ENCODE assay signal across 8 cellular contexts in the genomic region with DNA sequence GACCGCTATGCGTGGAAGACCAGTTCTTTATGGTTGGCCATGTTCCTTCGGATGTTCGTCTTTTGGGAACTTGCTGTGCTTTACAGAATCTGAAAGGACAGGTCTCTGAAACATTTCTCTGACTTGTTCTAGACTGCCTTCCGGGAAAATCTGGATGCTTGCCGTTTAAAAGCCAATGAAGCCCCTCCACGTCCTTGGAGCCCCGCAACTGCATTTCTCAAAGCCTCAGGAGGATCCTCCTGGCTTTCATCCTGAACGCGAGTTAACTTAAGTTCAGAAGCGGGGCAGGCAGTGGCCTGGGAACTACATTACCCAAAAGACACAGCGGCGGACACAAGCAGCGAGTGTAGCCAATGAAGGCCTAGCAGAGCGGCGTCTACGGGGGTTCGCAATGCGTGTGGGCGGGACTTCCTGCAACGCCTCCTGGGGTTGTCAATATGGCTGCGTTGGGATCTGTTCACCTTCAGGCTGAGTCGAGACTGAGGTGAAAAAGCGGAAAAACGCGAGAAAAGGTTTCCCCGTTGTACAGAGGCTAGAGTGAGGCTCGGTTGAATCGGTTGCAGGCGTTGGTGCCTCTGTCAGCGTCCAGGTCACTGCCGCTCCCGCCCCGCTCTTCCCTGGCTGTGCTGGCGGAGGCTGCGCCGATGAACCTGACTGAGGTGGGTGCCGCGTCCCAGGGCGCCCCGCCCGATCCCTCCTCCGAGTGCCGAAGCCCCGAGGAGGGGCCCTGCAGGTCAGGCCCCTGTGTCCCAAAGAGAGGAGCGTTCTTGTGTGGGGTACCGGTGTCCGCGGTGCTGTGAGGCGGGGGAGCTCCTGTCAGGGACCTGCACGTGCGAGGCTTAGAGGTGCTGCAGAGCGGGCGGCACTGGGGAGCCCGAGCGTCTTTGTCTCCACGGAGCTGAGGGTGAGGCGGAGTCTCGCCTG. TPM values are rescaled to one million over a fixed set of nuclear protein-coding genes. Genes with fewer than 3 reads are reported as not detected.
A peak's percentile ranks its signal among the peaks of the same experiment; 100 is the strongest.
DNase-seq lines count a peak whose midpoint lies in the region; ATAC-seq and TF ChIP-seq lines count a peak whose summit lies in the region.

Gene ZNF17 (plus strand): TSS at position 414 of the 924 bp plus-strand sequence. CDS start 2,455 bp downstream, outside the sequence.

- H3K4me1 Mint-ChIP-seq in CD4-positive, alpha-beta T cell (ENCODE audit: low read depth), result peaks cover 39% of the 10 kb centered on the region

- no peaks in the 10 kb centered on the region for H3K27me3 Mint-ChIP-seq in CD4-positive, alpha-beta T cell

- H3K4me1 ChIP-seq in duodenal mucosa (ENCODE audit: control insufficient read depth in 1 of 2, insufficient read depth in 2 of 2, low read length in 2 of 2), result peaks cover 8 to 14% of the 10 kb centered on the region in 2 donors

- peak; percentile 99 for ATAC-seq in CD4-positive, alpha-beta T cell (ENCODE audit: poor library complexity)
- ATAC-seq in GM19452 (IDR thresholded peaks at IDR 0.05; ENCODE audit: unreplicated experiment), result peak; percentile 98

- peak within 1 kb of the TSS; percentile 68 for H3K27ac ChIP-seq in CD4-positive, alpha-beta T cell (ENCODE audit: low read depth, low read length)
- peak within 1 kb of the TSS; percentile 13 for H3K27ac ChIP-seq in duodenal mucosa (ENCODE audit: low read depth, low read length)

- H3K36me3 Mint-ChIP-seq in CD4-positive, alpha-beta T cell (ENCODE audit: low read depth), result peaks cover 54% of the 10 kb centered on the region

- H3K9me3 ChIP-seq in CD4-positive, alpha-beta T cell (ENCODE audit: control insufficient read depth, low read length), result no peaks in the 10 kb centered on the region
- peaks cover 6 to 15% of the 10 kb centered on the region in 2 donors for H3K9me3 ChIP-seq in duodenal mucosa (ENCODE audit: control insufficient read depth in 1 of 2, low read length in 2 of 2)

- peaks cover 10% of the 10 kb centered on the region for H3K9me3 Mint-ChIP-seq in CD4-positive, alpha-beta T cell

- H3K27me3 ChIP-seq in CD4-positive, alpha-beta T cell (ENCODE audit: control insufficient read depth, insufficient read depth, low read length), result no peaks in the 10 kb centered on the region
- H3K27me3 ChIP-seq in duodenal mucosa (ENCODE audit: control insufficient read depth in 1 of 2, insufficient read depth in 2 of 2, low read length in 2 of 2), result no peaks in the 10 kb centered on the region

- H3K27ac Mint-ChIP-seq in CD4-positive, alpha-beta T cell, result peak within 1 kb of the TSS; percentile 91

- 3% methylated on average over 41 to 58 of the region's 59 CpGs for WGBS in lower leg skin, 2 donors

- H3K9ac ChIP-seq in duodenal mucosa (ENCODE audit: low read depth in 1 of 2, low read length in 2 of 2), result peak within 1 kb of the TSS; percentile 65 to 79

- H3K4me3 ChIP-seq in duodenal mucosa (ENCODE audit: low read depth in 1 of 2, low read length in 2 of 2) (peak within 1 kb of the TSS; percentile 90 to 95), lower leg skin (ENCODE audit: low read depth, poor library complexity, severe bottlenecking) (peak within 1 kb of the TSS; percentile 96)

- H3K4me3 Mint-ChIP-seq in CD4-positive, alpha-beta T cell, result peak within 1 kb of the TSS; percentile 97

- H3K36me3 ChIP-seq in duodenal mucosa (ENCODE audit: control insufficient read depth in 1 of 2, insufficient read depth in 2 of 2, low read length in 2 of 2), result peaks cover 19 to 22% of the 10 kb centered on the region in 2 donors

- POLR2A ChIA-PET in CD4-positive, alpha-beta T cell (lab: Charles Lee), result interaction anchor here (1.7 kb wide), 1 partner anchor 298 kb away, joined by 5 read pairs; the partner anchor contains the start of gene ZNF154

- no peak for TF ChIP-seq CTCF in CD4-positive, alpha-beta T cell (IDR thresholded peaks at IDR 0.05)
- TF ChIP-seq CTCF in lower leg skin (IDR thresholded peaks at IDR 0.05), result no peak

- CTCF ChIA-PET in CD4-positive, alpha-beta T cell (lab: Charles Lee), result no interaction called here

- intact Hi-C loops in CD4-positive, alpha-beta T cell (cut with DNase I, micrococcal nuclease), result loop anchor here (1.0 to 5.0 kb wide), 10 partner anchors 21 to 406 kb away; partner anchors contain the start of genes ZNF419 (in 1 of the 2), ZNF548 (in 1 of the 2), ZNF549 (in 1 of the 2) and ZNF550 (in 1 of the 2)
- intact Hi-C loops in lower leg skin (cut with DNase I; ENCODE audit: low total_unique reads), result no loop called here

- TF ChIP-seq POLR2A in lower leg skin (IDR thresholded peaks at IDR 0.05), result no peak

- peak; percentile 81 to 93 (median 88) for DNase-seq in CD4-positive, alpha-beta T cell
- DNase-seq in HK-2 (ENCODE audit: unreplicated experiment) (peak; percentile 93), NCI-H82 treated with DMSO at 0.1 percent for 48 hours (lab: John Stamatoyannopoulos, UW; ENCODE audit: unreplicated experiment) (peak; percentile 90), lower leg skin (ENCODE audit: low spot score in 2 of 2) (peak; percentile 94 to 98)
- DNase-seq in activated CD4-positive, alpha-beta T cell treated with anti-CD3 and anti-CD28 coated beads, Interleukin-2, amount 50 U/mL, for 48 hours, result peak; percentile 90 to 93
- peak; percentile 89 to 93 for DNase-seq in stimulated activated CD4-positive, alpha-beta T cell treated with anti-CD3 and anti-CD28 coated beads, Interleukin-4, amount 100 ng/mL, for 4 hours

RNA-seq across cellular contexts. Expression of gene ZNF17, which starts in this region (rescaled TPM):
- 1 to 10 TPM; 9.3 to 10.0 TPM for total RNA-seq in CD4-positive, alpha-beta T cell
- 10 to 100 TPM in 2 of 4 donors, 1 to 10 TPM in 2; 8.9 to 30.3 (median 14.0) TPM for total RNA-seq in lower leg skin

Comparison
In these comparisons a context has a peak if more than half of its experiments do, and no peak if none do; other contexts are left out.
1. Peak in every context shown above with its lines: DNase-seq, ATAC-seq, H3K4me3 ChIP-seq and H3K27ac ChIP-seq.